In the genomic region with DNA sequence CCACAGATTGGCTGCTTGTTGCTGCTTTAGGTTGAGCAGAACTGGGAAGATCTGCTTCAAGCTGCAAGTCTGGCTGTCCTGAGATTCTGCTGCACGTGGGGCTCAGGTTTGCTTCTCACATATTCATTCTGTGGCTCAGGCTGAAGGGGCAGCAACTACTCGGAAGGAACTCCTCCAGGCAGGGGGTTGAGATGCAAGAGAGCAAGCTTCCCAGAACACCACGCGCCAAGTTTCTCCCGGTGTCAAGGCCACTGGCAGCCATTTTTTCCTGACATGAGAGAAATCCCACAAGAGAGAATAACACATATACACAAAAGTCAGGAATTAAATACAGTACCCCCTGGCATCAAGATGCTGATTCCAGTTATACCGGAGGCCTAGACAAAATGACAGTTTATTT, we compare ENCODE assay signal across 22 cellular contexts.
"Had no signal": no experiment of that assay in that cellular context is flagged by ENCODE, and none has a peak within 500 bp of the region (broad histone marks: within the 10 kb centered on the region; RNA-seq: fewer than 3 reads in every experiment).

No MANE protein-coding gene starts in this region.

- H3K36me3 ChIP-seq: MG63, SJCRH30 had no signal

- H3K9me3 ChIP-seq: MG63, SJCRH30 had no signal

- ATAC-seq: Panc1, SK-N-SH treated with all-trans-retinoic acid at 6 μM for 48 hours had no signal

- H3K4me3 ChIP-seq: MG63, SJCRH30 had no signal

- H3K27ac ChIP-seq: RWPE1, SJCRH30 had no signal

- DNase-seq: IMR-90, Karpas-422, KG1, MG63, NCI-H1092 treated with DMSO at 0.1 percent for 48 hours, NCI-H1417, NCI-H1436 treated with DMSO at 0.1 percent for 48 hours, NCI-H187, NCI-H2029, NCI-H2081 treated with DMSO at 0.1 percent for 48 hours, NCI-H2171, NCI-H226, NCI-H446, NCI-H510A, NCI-H524 treated with DMSO at 0.1 percent for 48 hours, NCI-H69, NCI-H774, SHP77 treated with DMSO at 0.1 percent for 48 hours, SJCRH30 had no signal

- H3K27me3 ChIP-seq: MG63, SJCRH30 had no signal
